In genomic region chr18:45621068-45621511, GRCh38 we compare ENCODE assay signal across 8 cellular contexts. TPM values are rescaled to one million over a fixed set of nuclear protein-coding genes. Genes with fewer than 3 reads are reported as not detected.
DNase-seq lines count a peak whose midpoint lies in the region; ATAC-seq, FAIRE-seq and TF ChIP-seq lines count a peak whose summit lies in the region.

No MANE protein-coding gene starts in this region.

- H3K4me2 ChIP-seq in GM12878 (ENCODE audit: control insufficient read depth, insufficient read depth): no peak overlapping the region

- TF ChIP-seq POLR2A in GM12878 (IDR thresholded peaks at IDR 0.05; ENCODE audit: low read depth, low read length): no peak

- H3K9me3 ChIP-seq in SK-N-MC (ENCODE audit: low read depth, low read length): no peaks in the 10 kb centered on the region
- H3K9me3 ChIP-seq in GM12878 (replicated peaks; ENCODE audit: control insufficient read depth, insufficient read depth, low read length): no peaks in the 10 kb centered on the region

- no peak overlapping the region for H3K27ac ChIP-seq in SK-N-MC
- H3K27ac ChIP-seq in GM12878 (ENCODE audit: control insufficient read depth, insufficient read depth): no peak overlapping the region

- H2AFZ ChIP-seq in GM12878 (ENCODE audit: control insufficient read depth, low read depth, low read length): no peak overlapping the region

- intact Hi-C loops in GM12878 (cut with micrococcal nuclease; ENCODE audit: unreplicated experiment): loop anchor here (2.0 kb wide), 1 partner anchor 354 kb away; no protein-coding TSS in a partner anchor

- TF ChIP-seq CTCF in LNCaP clone FGC (IDR thresholded peaks at IDR 0.05; ENCODE audit: control insufficient read depth, extremely low read depth, insufficient read depth) (peak; percentile 93), GM12878 (IDR thresholded peaks at IDR 0.05 in 2 of 3, conservative IDR thresholded peaks at IDR 0.05 in 1 of 3; ENCODE audit: control insufficient read depth in 2 of 3, extremely low read depth in 1 of 3, insufficient read depth in 1 of 3, low read depth in 3 of 3, low read length in 3 of 3) (peak; percentile 87 to 97 (median 95)), kidney epithelial cell (IDR thresholded peaks at IDR 0.05; ENCODE audit: insufficient read depth, low read length, poor library complexity, severe bottlenecking) (peak; percentile 97)

- H4K20me1 ChIP-seq in GM12878 (ENCODE audit: control insufficient read depth, insufficient read depth): no peaks in the 10 kb centered on the region; the same call in 1 of the 2 replicates

- no TSS peak for BruUV-seq in GM12878 (replicated peaks; lab: Mats Ljungman, UMichigan)

- in situ Hi-C loops in GM12878 (cut with MboI): no loop called here

- H3K36me3 ChIP-seq in SK-N-MC (ENCODE audit: insufficient read depth, low read length) (no peaks in the 10 kb centered on the region), GM12878 (ENCODE audit: control insufficient read depth in 2 of 2, insufficient read depth in 2 of 2, low read length in 1 of 2) (no peaks in the 10 kb centered on the region), kidney epithelial cell (ENCODE audit: control insufficient read depth, insufficient read depth, low read length) (no peaks in the 10 kb centered on the region)

- no peak overlapping the region for H3K4me3 ChIP-seq in LNCaP clone FGC (ENCODE audit: low read depth, low read length)
- no peak overlapping the region for H3K4me3 ChIP-seq in SK-N-MC
- no peak overlapping the region for H3K4me3 ChIP-seq in GM12878
- no peak overlapping the region for H3K4me3 ChIP-seq in kidney epithelial cell (ENCODE audit: low read depth, low read length)

- H3K4me1 ChIP-seq in GM12878 (ENCODE audit: control insufficient read depth, insufficient read depth, low read length): no peaks in the 10 kb centered on the region

- SMC1A ChIA-PET in GM12878 (lab: Charles Lee; ENCODE audit: uncharacterized antibody, unreplicated experiment): interaction anchor here (0.6 to 1.5 kb wide), 5 partner anchors 11 to 452 kb away, joined by 3 to 4 read pairs (median 3); no protein-coding TSS in a partner anchor

- ATAC-seq in GM19395 (IDR thresholded peaks at IDR 0.05; ENCODE audit: unreplicated experiment) (peak; percentile 74), GM12878 (peak; percentile 85), GM19397 (IDR thresholded peaks at IDR 0.05; ENCODE audit: unreplicated experiment) (no peak)

- no peak for TF ChIP-seq EP300 in GM12878 (IDR thresholded peaks at IDR 0.05; ENCODE audit: borderline replicate concordance in 1 of 2, control insufficient read depth in 1 of 2, low read depth in 2 of 2, low read length in 2 of 2)

- peak; percentile 62 for TF ChIP-seq RAD21 in GM12878 (IDR thresholded peaks at IDR 0.05; ENCODE audit: insufficient read depth, low read depth, low read length)

- no peaks in the 10 kb centered on the region for H3K79me2 ChIP-seq in GM12878 (ENCODE audit: control insufficient read depth, insufficient read depth, low read length)

- CTCF ChIA-PET in GM12878 (lab: Yijun Ruan, JAX): interaction anchor here (0.6 to 2.0 kb wide), 16 partner anchors 9 to 453 kb away, joined by 3 to 8 read pairs (median 4); no protein-coding TSS in a partner anchor

- peak; percentile 75 for FAIRE-seq in GM12878 (lab: Jason Lieb, UNC)

- 1% methylated on average over 5 of the region's 5 CpGs for WGBS in GM12878 (ENCODE audit: insufficient coverage, insufficient replicate concordance, low lambda C conversion rate, missing lambda C conversion rate)

- POLR2A ChIA-PET in GM12878 (lab: Charles Lee): no interaction called here

- H3K27me3 ChIP-seq in GM12878 (replicated peaks in 1 of 2; ENCODE audit: control insufficient read depth in 2 of 2, insufficient read depth in 2 of 2, low read length in 1 of 2) (peaks cover 0 to 2% of the 10 kb centered on the region in 2 experiments; a peak in 2 of 4 replicates), kidney epithelial cell (ENCODE audit: control insufficient read depth, insufficient read depth, low read length) (no peaks in the 10 kb centered on the region)

- H3K9ac ChIP-seq in SK-N-MC (ENCODE audit: insufficient read length): no peak overlapping the region
- no peak overlapping the region for H3K9ac ChIP-seq in GM12878 (ENCODE audit: control insufficient read depth, insufficient read depth, low read length)

- DNase-seq in COLO668 (lab: John Stamatoyannopoulos, UW; ENCODE audit: unreplicated experiment): peak; percentile 33
- DNase-seq in LNCaP clone FGC (ENCODE audit: low read depth): no peak
- peak; percentile 14 for DNase-seq in SK-N-MC (ENCODE audit: low read depth, low spot score)
- DNase-seq in GM12878 (ENCODE audit: low read depth, low spot score): no peak
- no peak for DNase-seq in kidney epithelial cell (ENCODE audit: low read depth)
- DNase-seq in stimulated activated CD4-positive, alpha-beta T cell treated with anti-CD3 and anti-CD28 coated beads, Interleukin-4, amount 100 ng/mL, for 48 hours (ENCODE audit: low read depth in 2 of 2): peak; percentile 9 to 22

- RAD21 ChIA-PET in GM12878 (lab: Charles Lee; ENCODE audit: unreplicated experiment): interaction anchor here (1.0 to 1.2 kb wide), 2 partner anchors 66 to 353 kb away, joined by 3 to 4 read pairs; no protein-coding TSS in a partner anchor

TF ChIP-seq in GM12878, 131 proteins besides CTCF, POLR2A, EP300 and RAD21:
- no peak for TF ChIP-seq USF2 (IDR thresholded peaks at IDR 0.05; ENCODE audit: borderline replicate concordance, low read depth, low read length)
- TF ChIP-seq SMC3 (IDR thresholded peaks at IDR 0.05; ENCODE audit: borderline replicate concordance, low read length): peak; percentile 63; the same call in 1 of the 2 replicates
- 0 out of 2 replicates have a peak, but pooled peaks have one; percentile 11 for TF ChIP-seq YY1 (IDR thresholded peaks at IDR 0.05; ENCODE audit: low read depth, low read length)

RNA-seq across cellular contexts. Expression of gene SLC14A2, which starts 5.8 kb away (rescaled TPM):
- 0.15 TPM in 1 of 2 replicates, not detected in the other for total RNA-seq in GM12878 (2013; cell fraction: nucleolus; rRNA removed)
- total RNA-seq in GM12878 (2014; rRNA removed) (0.11 TPM in 1 of 2 replicates, not detected in the other), GM12878 (2014; rRNA removed; fragmentation: Illumina TruSeq; extraction: Trizol) (not detected in 2 replicates), GM12878 (2021) (0.05 TPM in 1 of 2 replicates, not detected in the other), kidney epithelial cell (not detected in 2 replicates)
- 0.04 TPM for polyA plus RNA-seq in GM12878 (2011; ENCODE audit: low read depth)
- polyA plus RNA-seq in GM12878 (2011; rRNA removed) (0.03 and 0.04 TPM in 2 replicates), GM12878 (2014; fragmentation: Illumina TruSeq; extraction: Trizol) (0.03 TPM in 1 of 2 replicates, not detected in the other), GM12878 (2014; fragmentation: Nextera tagmentation; extraction: Ambion mirVana) (not detected), GM12878 (2014; rRNA removed) (0.01 and 0.04 TPM in 2 replicates), GM12878 (2016; fragmentation: Nextera tagmentation; extraction: Ambion mirVana) (not detected)
- polyA plus RNA-seq in GM12878 (2011; cell fraction: cytosol; rRNA removed): 0.07 and 0.12 TPM in 2 replicates
- 0.09 and 0.16 TPM in 2 replicates for polyA plus RNA-seq in GM12878 (2011; cell fraction: nucleus; rRNA removed)
- 0.01 TPM in 1 of 2 replicates, not detected in the other for polyA plus RNA-seq in GM12878 (2012)
- polyA minus RNA-seq in GM12878 (2011; rRNA and poly(A)+ RNA removed): not detected in 2 replicates
- polyA minus RNA-seq in GM12878 (2011; cell fraction: cytosol; rRNA and poly(A)+ RNA removed): not detected in 2 replicates
- not detected in 2 replicates for polyA minus RNA-seq in GM12878 (2011; cell fraction: nucleus; rRNA and poly(A)+ RNA removed)

Comparison
In these comparisons a context has a peak if more than half of its experiments do, and no peak if none do; other contexts are left out.
1. DNase-seq: peak in COLO668 (single experiment), SK-N-MC (single experiment) and stimulated activated CD4-positive, alpha-beta T cell treated with anti-CD3 and anti-CD28 coated beads, Interleukin-4, amount 100 ng/mL, for 48 hours (2 of 2); none in LNCaP clone FGC (single experiment), GM12878 (single experiment) and kidney epithelial cell (single experiment).
2. Peak in every context shown above with its lines, with median percentiles within 50 percentile points of each other: CTCF ChIP-seq.